In genomic region chr4:7147661-7148310, GRCh38 we compare ENCODE assay signal across 23 cellular contexts. TPM values are rescaled to one million over a fixed set of nuclear protein-coding genes. Genes with fewer than 3 reads are reported as not detected.
"Had no signal": no experiment of that assay in that cellular context is flagged by ENCODE, and none has a peak within 500 bp of the region (broad histone marks: within the 10 kb centered on the region; RNA-seq: fewer than 3 reads in every experiment).

No MANE protein-coding gene starts in this region.

- H3K27ac ChIP-seq: body of pancreas, heart right ventricle, lower lobe of right lung, ovary, tibial nerve, uterus had no signal

- H3K4me1 ChIP-seq: body of pancreas, heart right ventricle, lower lobe of right lung, uterus had no signal

- ATAC-seq: activated CD8-positive, alpha-beta T cell treated with anti-CD3 and anti-CD28 coated beads, Interleukin-2, amount 10 ng/mL, durations not matched to agents 7 days and 5 days; body of pancreas; left colon; lower lobe of right lung; stimulated activated naive CD8-positive, alpha-beta T cell treated with anti-CD3 and anti-CD28 coated beads, Interleukin-15, amount 100 ng/mL, for 72 hours had no signal

- H3K36me3 ChIP-seq: heart right ventricle, lower lobe of right lung, ovary, tibial nerve, uterus had no signal

- FAIRE-seq: endometrium, keratinocyte had no signal

- DNase-seq: activated CD4-positive, alpha-beta T cell treated with anti-CD3 and anti-CD28 coated beads, Interleukin-2, amount 10 ng/mL, durations not matched to agents 7 days and 5 days; activated CD4-positive, CD25-positive, alpha-beta regulatory T cell treated with anti-CD3 and anti-CD28 coated beads, Interleukin-2, amount 50 U/mL, for 72 hours; activated CD8-positive, alpha-beta T cell treated with anti-CD3 and anti-CD28 coated beads, Interleukin-2, amount 10 ng/mL, durations not matched to agents 7 days and 5 days; activated gamma-delta T cell treated with Interleukin-2 at 50 U/mL for 16 hours; anterior cingulate cortex; body of pancreas; foreskin fibroblast; heart right ventricle; left colon; lower lobe of right lung; mesendoderm; naive B cell; ovary; stimulated activated CD4-positive, alpha-beta T cell treated with anti-CD3 and anti-CD28 coated beads, Interleukin-12 subunit alpha, Interleukin-12 subunit beta, amount 100 ng/mL, for 4 hours; stimulated activated CD4-positive, alpha-beta T cell treated with anti-CD3 and anti-CD28 coated beads, Interleukin-4, amount 100 ng/mL, for 4 hours; stimulated activated naive CD8-positive, alpha-beta T cell treated with anti-CD3 and anti-CD28 coated beads, Interleukin-15, amount 100 ng/mL, for 72 hours; uterus had no signal

- H3K9me3 Mint-ChIP-seq: activated CD4-positive, alpha-beta T cell treated with anti-CD3 and anti-CD28 coated beads, Interleukin-2, amount 10 ng/mL, durations not matched to agents 7 days and 5 days; activated naive CD4-positive, alpha-beta T cell treated with anti-CD3 and anti-CD28 coated beads, Interleukin-2, amount 50 U/mL, for 24 hours; neural crest cell; stimulated activated naive CD8-positive, alpha-beta T cell treated with anti-CD3 and anti-CD28 coated beads, Interleukin-15, amount 100 ng/mL, for 72 hours had no signal

- H3K4me3 ChIP-seq: body of pancreas, heart right ventricle, lower lobe of right lung, ovary, tibial nerve, uterus had no signal

- H3K27me3 ChIP-seq: ovary, tibial nerve, uterus had no signal

- H3K36me3 Mint-ChIP-seq: activated naive CD4-positive, alpha-beta T cell treated with anti-CD3 and anti-CD28 coated beads, Interleukin-2, amount 50 U/mL, for 24 hours; naive B cell had no signal

- H3K27ac Mint-ChIP-seq: activated CD4-positive, alpha-beta T cell treated with anti-CD3 and anti-CD28 coated beads, Interleukin-2, amount 10 ng/mL, durations not matched to agents 7 days and 5 days; activated CD8-positive, alpha-beta T cell treated with anti-CD3 and anti-CD28 coated beads, Interleukin-2, amount 10 ng/mL, durations not matched to agents 7 days and 5 days; activated naive CD4-positive, alpha-beta T cell treated with anti-CD3 and anti-CD28 coated beads, Interleukin-2, amount 50 U/mL, for 24 hours; naive B cell had no signal

- H3K27me3 Mint-ChIP-seq: activated CD4-positive, alpha-beta T cell treated with anti-CD3 and anti-CD28 coated beads, Interleukin-2, amount 10 ng/mL, durations not matched to agents 7 days and 5 days had no signal

- H3K9me3 ChIP-seq: body of pancreas, heart right ventricle, lower lobe of right lung, ovary, tibial nerve, uterus had no signal

- H3K4me3 Mint-ChIP-seq: activated CD4-positive, alpha-beta T cell treated with anti-CD3 and anti-CD28 coated beads, Interleukin-2, amount 10 ng/mL, durations not matched to agents 7 days and 5 days; activated CD8-positive, alpha-beta T cell treated with anti-CD3 and anti-CD28 coated beads, Interleukin-2, amount 10 ng/mL, durations not matched to agents 7 days and 5 days; activated naive CD4-positive, alpha-beta T cell treated with anti-CD3 and anti-CD28 coated beads, Interleukin-2, amount 50 U/mL, for 24 hours; naive B cell; neural crest cell; stimulated activated naive CD8-positive, alpha-beta T cell treated with anti-CD3 and anti-CD28 coated beads, Interleukin-15, amount 100 ng/mL, for 72 hours had no signal

- H3K4me1 Mint-ChIP-seq: activated CD4-positive, alpha-beta T cell treated with anti-CD3 and anti-CD28 coated beads, Interleukin-2, amount 10 ng/mL, durations not matched to agents 7 days and 5 days; activated naive CD4-positive, alpha-beta T cell treated with anti-CD3 and anti-CD28 coated beads, Interleukin-2, amount 50 U/mL, for 24 hours; naive B cell; neural crest cell; stimulated activated naive CD8-positive, alpha-beta T cell treated with anti-CD3 and anti-CD28 coated beads, Interleukin-15, amount 100 ng/mL, for 72 hours had no signal

RNA-seq across cellular contexts. Expression of gene SORCS2, which starts 44.6 kb away (rescaled TPM):
- total RNA-seq: activated CD4-positive, alpha-beta T cell treated with anti-CD3 and anti-CD28 coated beads, Interleukin-2, amount 10 ng/mL, durations not matched to agents 7 days and 5 days; activated CD8-positive, alpha-beta T cell treated with anti-CD3 and anti-CD28 coated beads, Interleukin-2, amount 10 ng/mL, durations not matched to agents 7 days and 5 days; pulmonary artery endothelial cell had no signal
